1 cellular context compared by ENCODE assay signal in genomic region chr19:44620667-44621066, GRCh38.
TF ChIP-seq lines count a peak whose summit lies in the region.

No MANE protein-coding gene starts in this region.

TF ChIP-seq in HepG2, 621 proteins besides CTCF, POLR2A, EP300 and RAD21:
- TF ChIP-seq ZBTB21 (CRISPR knock-in tag; IDR thresholded peaks at IDR 0.05) (peak; percentile 74; the same call in 1 of the 2 replicates), ATF7 (IDR thresholded peaks at IDR 0.05) (0 out of 2 replicates have a peak, but pooled peaks have one; percentile 2), ATF7 (CRISPR knock-in tag; IDR thresholded peaks at IDR 0.05) (no peak), TCF7L2 (IDR thresholded peaks at IDR 0.05; ENCODE audit: low read depth, low read length) (no peak)
- TF ChIP-seq, protein P1, sequence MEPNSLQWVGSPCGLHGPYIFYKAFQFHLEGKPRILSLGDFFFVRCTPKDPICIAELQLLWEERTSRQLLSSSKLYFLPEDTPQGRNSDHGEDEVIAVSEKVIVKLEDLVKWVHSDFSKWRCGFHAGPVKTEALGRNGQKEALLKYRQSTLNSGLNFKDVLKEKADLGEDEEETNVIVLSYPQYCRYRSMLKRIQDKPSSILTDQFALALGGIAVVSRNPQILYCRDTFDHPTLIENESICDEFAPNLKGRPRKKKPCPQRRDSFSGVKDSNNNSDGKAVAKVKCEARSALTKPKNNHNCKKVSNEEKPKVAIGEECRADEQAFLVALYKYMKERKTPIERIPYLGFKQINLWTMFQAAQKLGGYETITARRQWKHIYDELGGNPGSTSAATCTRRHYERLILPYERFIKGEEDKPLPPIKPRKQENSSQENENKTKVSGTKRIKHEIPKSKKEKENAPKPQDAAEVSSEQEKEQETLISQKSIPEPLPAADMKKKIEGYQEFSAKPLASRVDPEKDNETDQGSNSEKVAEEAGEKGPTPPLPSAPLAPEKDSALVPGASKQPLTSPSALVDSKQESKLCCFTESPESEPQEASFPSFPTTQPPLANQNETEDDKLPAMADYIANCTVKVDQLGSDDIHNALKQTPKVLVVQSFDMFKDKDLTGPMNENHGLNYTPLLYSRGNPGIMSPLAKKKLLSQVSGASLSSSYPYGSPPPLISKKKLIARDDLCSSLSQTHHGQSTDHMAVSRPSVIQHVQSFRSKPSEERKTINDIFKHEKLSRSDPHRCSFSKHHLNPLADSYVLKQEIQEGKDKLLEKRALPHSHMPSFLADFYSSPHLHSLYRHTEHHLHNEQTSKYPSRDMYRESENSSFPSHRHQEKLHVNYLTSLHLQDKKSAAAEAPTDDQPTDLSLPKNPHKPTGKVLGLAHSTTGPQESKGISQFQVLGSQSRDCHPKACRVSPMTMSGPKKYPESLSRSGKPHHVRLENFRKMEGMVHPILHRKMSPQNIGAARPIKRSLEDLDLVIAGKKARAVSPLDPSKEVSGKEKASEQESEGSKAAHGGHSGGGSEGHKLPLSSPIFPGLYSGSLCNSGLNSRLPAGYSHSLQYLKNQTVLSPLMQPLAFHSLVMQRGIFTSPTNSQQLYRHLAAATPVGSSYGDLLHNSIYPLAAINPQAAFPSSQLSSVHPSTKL (CRISPR knock-in tag; IDR thresholded peaks at IDR 0.05): no peak
